Comparison of ENCODE assay signal across 10 cellular contexts in genomic region chr6:21999012-21999528, GRCh38.
DNase-seq lines count a peak whose midpoint lies in the region; ATAC-seq, FAIRE-seq and TF ChIP-seq lines count a peak whose summit lies in the region.
"Had no signal": no experiment of that assay in that cellular context is flagged by ENCODE, and none has a peak within 500 bp of the region (broad histone marks: within the 10 kb centered on the region; RNA-seq: fewer than 3 reads in every experiment).

No MANE protein-coding gene starts in this region.

- TF ChIP-seq CTCF in bronchial epithelial cell (IDR thresholded peaks at IDR 0.05; ENCODE audit: insufficient read depth, low read length, severe bottlenecking): no peak

- peak overlapping the region; percentile 76; the same call in 1 of the 2 replicates for H3K4me2 ChIP-seq in BLaER1

- peaks cover 31% of the 10 kb centered on the region; the same call in 1 of the 2 replicates for H4K20me1 ChIP-seq in BLaER1

- no peaks in the 10 kb centered on the region for H3K27me3 ChIP-seq in BLaER1
- H3K27me3 ChIP-seq in bronchial epithelial cell (ENCODE audit: control insufficient read depth, insufficient read depth, low read length): no peaks in the 10 kb centered on the region

- no peak overlapping the region for H3K9ac ChIP-seq in BLaER1

- H3K36me3 ChIP-seq in BLaER1 (peaks cover 31% of the 10 kb centered on the region; the same call in 1 of the 2 replicates), bronchial epithelial cell (ENCODE audit: control insufficient read depth, insufficient read depth, low read length) (no peaks in the 10 kb centered on the region)

- no peak overlapping the region for H3K4me3 ChIP-seq in BLaER1
- H3K4me3 ChIP-seq in bronchial epithelial cell (ENCODE audit: low read depth, low read length): no peak overlapping the region

- no peak overlapping the region; the same call in 1 of the 2 replicates for H3K27ac ChIP-seq in BLaER1

- peak; percentile 63 for FAIRE-seq in HTR-8/SVneo (lab: Jason Lieb, UNC)
- FAIRE-seq in bronchial epithelial cell (lab: Jason Lieb, UNC): no peak

- ATAC-seq in HG03108 (IDR thresholded peaks at IDR 0.05; ENCODE audit: unreplicated experiment): no peak
- ATAC-seq in GM19023 (IDR thresholded peaks at IDR 0.05; ENCODE audit: unreplicated experiment): no peak
- ATAC-seq: activated T-cell treated with anti-CD3 and anti-CD28 coated beads, Interleukin-2, amount 50 U/mL, for 72 hours had no signal

- H3K9me3 ChIP-seq in BLaER1: 0 out of 2 replicates have a peak, but pooled peaks cover under 1% of the 10 kb centered on the region

- H3K4me1 ChIP-seq in BLaER1: peaks cover 52% of the 10 kb centered on the region

- DNase-seq in HTR-8/SVneo (ENCODE audit: insufficient read length, low spot score): peak; percentile 51
- DNase-seq in bronchial epithelial cell (ENCODE audit: low read depth): peak; percentile 44
- DNase-seq in myocyte (ENCODE audit: low read depth): peak; percentile 41
- DNase-seq in NOMO-1 treated with dmso at 0.1 percent for 144 hours (lab: John Stamatoyannopoulos, UW; ENCODE audit: unreplicated experiment): no peak
- no peak for DNase-seq in GF-D8 (lab: John Stamatoyannopoulos, UW)
- DNase-seq: activated T-cell treated with anti-CD3 and anti-CD28 coated beads, Interleukin-2, amount 50 U/mL, for 72 hours; NCI-H2029 had no signal

Comparison
In these comparisons a context has a peak if more than half of its experiments do, and no peak if none do; other contexts are left out.
1. DNase-seq: peak in HTR-8/SVneo (single experiment), bronchial epithelial cell (single experiment) and myocyte (single experiment); none in NOMO-1 treated with dmso at 0.1 percent for 144 hours (single experiment) and GF-D8 (single experiment).